1 cellular context compared by ENCODE assay signal in genomic region chr13:43983373-43983772, GRCh38.
TF ChIP-seq lines count a peak whose summit lies in the region.

No MANE protein-coding gene starts in this region.

TF ChIP-seq in GM23338, 12 proteins besides CTCF, POLR2A, EP300 and RAD21 (continued from another document):
- TF ChIP-seq, protein P1, sequence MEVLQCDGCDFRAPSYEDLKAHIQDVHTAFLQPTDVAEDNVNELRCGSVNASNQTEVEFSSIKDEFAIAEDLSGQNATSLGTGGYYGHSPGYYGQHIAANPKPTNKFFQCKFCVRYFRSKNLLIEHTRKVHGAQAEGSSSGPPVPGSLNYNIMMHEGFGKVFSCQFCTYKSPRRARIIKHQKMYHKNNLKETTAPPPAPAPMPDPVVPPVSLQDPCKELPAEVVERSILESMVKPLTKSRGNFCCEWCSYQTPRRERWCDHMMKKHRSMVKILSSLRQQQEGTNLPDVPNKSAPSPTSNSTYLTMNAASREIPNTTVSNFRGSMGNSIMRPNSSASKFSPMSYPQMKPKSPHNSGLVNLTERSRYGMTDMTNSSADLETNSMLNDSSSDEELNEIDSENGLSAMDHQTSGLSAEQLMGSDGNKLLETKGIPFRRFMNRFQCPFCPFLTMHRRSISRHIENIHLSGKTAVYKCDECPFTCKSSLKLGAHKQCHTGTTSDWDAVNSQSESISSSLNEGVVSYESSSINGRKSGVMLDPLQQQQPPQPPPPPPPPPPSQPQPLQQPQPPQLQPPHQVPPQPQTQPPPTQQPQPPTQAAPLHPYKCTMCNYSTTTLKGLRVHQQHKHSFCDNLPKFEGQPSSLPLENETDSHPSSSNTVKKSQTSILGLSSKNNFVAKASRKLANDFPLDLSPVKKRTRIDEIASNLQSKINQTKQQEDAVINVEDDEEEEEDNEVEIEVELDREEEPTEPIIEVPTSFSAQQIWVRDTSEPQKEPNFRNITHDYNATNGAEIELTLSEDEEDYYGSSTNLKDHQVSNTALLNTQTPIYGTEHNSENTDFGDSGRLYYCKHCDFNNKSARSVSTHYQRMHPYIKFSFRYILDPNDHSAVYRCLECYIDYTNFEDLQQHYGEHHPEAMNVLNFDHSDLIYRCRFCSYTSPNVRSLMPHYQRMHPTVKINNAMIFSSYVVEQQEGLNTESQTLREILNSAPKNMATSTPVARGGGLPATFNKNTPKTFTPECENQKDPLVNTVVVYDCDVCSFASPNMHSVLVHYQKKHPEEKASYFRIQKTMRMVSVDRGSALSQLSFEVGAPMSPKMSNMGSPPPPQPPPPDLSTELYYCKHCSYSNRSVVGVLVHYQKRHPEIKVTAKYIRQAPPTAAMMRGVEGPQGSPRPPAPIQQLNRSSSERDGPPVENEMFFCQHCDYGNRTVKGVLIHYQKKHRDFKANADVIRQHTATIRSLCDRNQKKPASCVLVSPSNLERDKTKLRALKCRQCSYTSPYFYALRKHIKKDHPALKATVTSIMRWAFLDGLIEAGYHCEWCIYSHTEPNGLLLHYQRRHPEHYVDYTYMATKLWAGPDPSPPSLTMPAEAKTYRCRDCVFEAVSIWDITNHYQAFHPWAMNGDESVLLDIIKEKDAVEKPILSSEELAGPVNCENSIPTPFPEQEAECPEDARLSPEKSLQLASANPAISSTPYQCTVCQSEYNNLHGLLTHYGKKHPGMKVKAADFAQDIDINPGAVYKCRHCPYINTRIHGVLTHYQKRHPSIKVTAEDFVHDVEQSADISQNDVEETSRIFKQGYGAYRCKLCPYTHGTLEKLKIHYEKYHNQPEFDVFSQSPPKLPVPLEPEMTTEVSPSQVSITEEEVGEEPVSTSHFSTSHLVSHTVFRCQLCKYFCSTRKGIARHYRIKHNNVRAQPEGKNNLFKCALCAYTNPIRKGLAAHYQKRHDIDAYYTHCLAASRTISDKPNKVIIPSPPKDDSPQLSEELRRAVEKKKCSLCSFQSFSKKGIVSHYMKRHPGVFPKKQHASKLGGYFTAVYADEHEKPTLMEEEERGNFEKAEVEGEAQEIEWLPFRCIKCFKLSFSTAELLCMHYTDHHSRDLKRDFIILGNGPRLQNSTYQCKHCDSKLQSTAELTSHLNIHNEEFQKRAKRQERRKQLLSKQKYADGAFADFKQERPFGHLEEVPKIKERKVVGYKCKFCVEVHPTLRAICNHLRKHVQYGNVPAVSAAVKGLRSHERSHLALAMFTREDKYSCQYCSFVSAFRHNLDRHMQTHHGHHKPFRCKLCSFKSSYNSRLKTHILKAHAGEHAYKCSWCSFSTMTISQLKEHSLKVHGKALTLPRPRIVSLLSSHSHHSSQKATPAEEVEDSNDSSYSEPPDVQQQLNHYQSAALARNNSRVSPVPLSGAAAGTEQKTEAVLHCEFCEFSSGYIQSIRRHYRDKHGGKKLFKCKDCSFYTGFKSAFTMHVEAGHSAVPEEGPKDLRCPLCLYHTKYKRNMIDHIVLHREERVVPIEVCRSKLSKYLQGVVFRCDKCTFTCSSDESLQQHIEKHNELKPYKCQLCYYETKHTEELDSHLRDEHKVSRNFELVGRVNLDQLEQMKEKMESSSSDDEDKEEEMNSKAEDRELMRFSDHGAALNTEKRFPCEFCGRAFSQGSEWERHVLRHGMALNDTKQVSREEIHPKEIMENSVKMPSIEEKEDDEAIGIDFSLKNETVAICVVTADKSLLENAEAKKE (CRISPR knock-in tag; IDR thresholded peaks at IDR 0.05) = no peak
- TF ChIP-seq, protein P2, sequence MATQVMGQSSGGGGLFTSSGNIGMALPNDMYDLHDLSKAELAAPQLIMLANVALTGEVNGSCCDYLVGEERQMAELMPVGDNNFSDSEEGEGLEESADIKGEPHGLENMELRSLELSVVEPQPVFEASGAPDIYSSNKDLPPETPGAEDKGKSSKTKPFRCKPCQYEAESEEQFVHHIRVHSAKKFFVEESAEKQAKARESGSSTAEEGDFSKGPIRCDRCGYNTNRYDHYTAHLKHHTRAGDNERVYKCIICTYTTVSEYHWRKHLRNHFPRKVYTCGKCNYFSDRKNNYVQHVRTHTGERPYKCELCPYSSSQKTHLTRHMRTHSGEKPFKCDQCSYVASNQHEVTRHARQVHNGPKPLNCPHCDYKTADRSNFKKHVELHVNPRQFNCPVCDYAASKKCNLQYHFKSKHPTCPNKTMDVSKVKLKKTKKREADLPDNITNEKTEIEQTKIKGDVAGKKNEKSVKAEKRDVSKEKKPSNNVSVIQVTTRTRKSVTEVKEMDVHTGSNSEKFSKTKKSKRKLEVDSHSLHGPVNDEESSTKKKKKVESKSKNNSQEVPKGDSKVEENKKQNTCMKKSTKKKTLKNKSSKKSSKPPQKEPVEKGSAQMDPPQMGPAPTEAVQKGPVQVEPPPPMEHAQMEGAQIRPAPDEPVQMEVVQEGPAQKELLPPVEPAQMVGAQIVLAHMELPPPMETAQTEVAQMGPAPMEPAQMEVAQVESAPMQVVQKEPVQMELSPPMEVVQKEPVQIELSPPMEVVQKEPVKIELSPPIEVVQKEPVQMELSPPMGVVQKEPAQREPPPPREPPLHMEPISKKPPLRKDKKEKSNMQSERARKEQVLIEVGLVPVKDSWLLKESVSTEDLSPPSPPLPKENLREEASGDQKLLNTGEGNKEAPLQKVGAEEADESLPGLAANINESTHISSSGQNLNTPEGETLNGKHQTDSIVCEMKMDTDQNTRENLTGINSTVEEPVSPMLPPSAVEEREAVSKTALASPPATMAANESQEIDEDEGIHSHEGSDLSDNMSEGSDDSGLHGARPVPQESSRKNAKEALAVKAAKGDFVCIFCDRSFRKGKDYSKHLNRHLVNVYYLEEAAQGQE (IDR thresholded peaks at IDR 0.05; ENCODE audit: unreplicated experiment) = no peak
- TF ChIP-seq STAT1 (IDR thresholded peaks at IDR 0.05; ENCODE audit: unreplicated experiment) (no peak), ZNF331 (CRISPR knock-in tag; IDR thresholded peaks at IDR 0.05; ENCODE audit: low read depth) (no peak), EZH2 (IDR thresholded peaks at IDR 0.05; ENCODE audit: low read depth, unreplicated experiment) (no peak), POLR2AphosphoS5 (IDR thresholded peaks at IDR 0.05; ENCODE audit: low read depth) (no peak), ZNF114 (CRISPR knock-in tag; IDR thresholded peaks at IDR 0.05) (no peak), ETS1 (IDR thresholded peaks at IDR 0.05) (no peak), EZH2phosphoT487 (IDR thresholded peaks at IDR 0.05; ENCODE audit: unreplicated experiment) (no peak), JUNB (IDR thresholded peaks at IDR 0.05; ENCODE audit: unreplicated experiment) (no peak), NANOG (IDR thresholded peaks at IDR 0.05; ENCODE audit: borderline replicate concordance) (no peak)
